In the genomic region with DNA sequence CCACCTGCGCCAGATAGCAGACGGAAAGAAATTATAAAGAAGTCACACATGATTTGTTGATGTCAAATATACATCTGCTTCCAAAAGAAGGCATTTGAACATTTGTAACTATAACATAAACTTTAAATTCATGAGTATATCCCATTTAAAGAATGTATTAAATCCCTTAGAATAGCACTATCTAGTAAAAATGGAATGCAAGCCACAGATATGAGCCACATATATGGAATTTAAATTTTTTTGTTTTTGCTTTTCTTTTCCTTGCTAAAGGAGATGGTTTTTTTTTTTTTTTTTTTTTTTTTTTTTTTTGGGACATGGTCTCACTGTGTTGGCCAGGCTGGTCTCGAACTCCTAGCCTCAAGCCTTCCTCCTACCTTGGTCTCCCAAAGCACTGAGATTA, we compare ENCODE assay signal across 19 cellular contexts.
DNase-seq lines count a peak whose midpoint lies in the region; ATAC-seq and TF ChIP-seq lines count a peak whose summit lies in the region.
"Had no signal": no experiment of that assay in that cellular context is flagged by ENCODE, and none has a peak within 500 bp of the region (broad histone marks: within the 10 kb centered on the region; RNA-seq: fewer than 3 reads in every experiment).

No MANE protein-coding gene starts in this region.

- no peak overlapping the region for H3K4me3 ChIP-seq in ACC112 (ENCODE audit: low read depth, low read length)
- peak overlapping the region; percentile 13 for H3K4me3 ChIP-seq in iPS-18a (ENCODE audit: low read length)
- H3K4me3 ChIP-seq in CD8-positive, alpha-beta memory T cell (ENCODE audit: low read length): no peak overlapping the region
- H3K4me3 ChIP-seq: HAP-1 had no signal

- H3K4me3 Mint-ChIP-seq in WTC11: peak overlapping the region; percentile 7; the same call in 1 of the 2 replicates
- H3K4me3 Mint-ChIP-seq in CD8-positive, alpha-beta memory T cell: no peak overlapping the region
- H3K4me3 Mint-ChIP-seq: CD8-positive, alpha-beta T cell had no signal

- POLR2A ChIA-PET in WTC11 (lab: Charles Lee): no interaction called here
- POLR2A ChIA-PET in CD8-positive, alpha-beta memory T cell (lab: Charles Lee): no interaction called here

- ATAC-seq in WTC11: no peak
- ATAC-seq: CD8-positive, alpha-beta T cell had no signal

- peak; percentile 36 for DNase-seq in HCEC 1CT
- DNase-seq in WTC11 (ENCODE audit: low spot score): no peak
- no peak for DNase-seq in CD8-positive, alpha-beta memory T cell
- DNase-seq in NCI-H146 (lab: John Stamatoyannopoulos, UW): no peak
- DNase-seq in GM19238 (ENCODE audit: insufficient read length, low spot score): no peak
- DNase-seq in SHP77 treated with DMSO at 0.1 percent for 48 hours (lab: John Stamatoyannopoulos, UW): no peak
- DNase-seq: CD8-positive, alpha-beta T cell; DMS79; GF-D8; KBM-7; NCI-H1436; NCI-H2029 treated with DMSO at 0.1 percent for 48 hours; NCI-H2227 treated with DMSO at 0.1 percent for 48 hours; SHP77; T-helper 2 cell had no signal

- H3K9me3 ChIP-seq in iPS-18a (ENCODE audit: control insufficient read depth, low read depth, low read length): no peaks in the 10 kb centered on the region
- no peaks in the 10 kb centered on the region for H3K9me3 ChIP-seq in CD8-positive, alpha-beta memory T cell (ENCODE audit: low read length)
- H3K9me3 ChIP-seq: HAP-1 had no signal

- H3K79me2 ChIP-seq in ACC112 (ENCODE audit: control insufficient read depth, insufficient read depth, low read length, unreplicated experiment): no peaks in the 10 kb centered on the region

- no peak overlapping the region for H3K9ac ChIP-seq in iPS-18a (ENCODE audit: low read length)

- TF ChIP-seq CTCF in WTC11 (IDR thresholded peaks at IDR 0.05): no peak

- H3K36me3 ChIP-seq in ACC112 (ENCODE audit: insufficient read depth, low read length) (no peaks in the 10 kb centered on the region), iPS-18a (ENCODE audit: control insufficient read depth, low read depth, low read length) (no peaks in the 10 kb centered on the region)
- no peaks in the 10 kb centered on the region for H3K36me3 ChIP-seq in CD8-positive, alpha-beta memory T cell (ENCODE audit: insufficient read depth, low read length)
- H3K36me3 ChIP-seq: HAP-1 had no signal

- H3K27ac Mint-ChIP-seq in WTC11: peak overlapping the region; percentile 81
- no peak overlapping the region for H3K27ac Mint-ChIP-seq in CD8-positive, alpha-beta memory T cell
- H3K27ac Mint-ChIP-seq: CD8-positive, alpha-beta T cell had no signal

- H3K36me3 Mint-ChIP-seq in WTC11: peaks cover 9% of the 10 kb centered on the region
- no peaks in the 10 kb centered on the region for H3K36me3 Mint-ChIP-seq in CD8-positive, alpha-beta memory T cell
- H3K36me3 Mint-ChIP-seq: CD8-positive, alpha-beta T cell had no signal

- H3K27me3 ChIP-seq in ACC112 (ENCODE audit: insufficient read depth, low read length) (no peaks in the 10 kb centered on the region), iPS-18a (ENCODE audit: control insufficient read depth, insufficient read depth, low read length) (no peaks in the 10 kb centered on the region)
- H3K27me3 ChIP-seq in CD8-positive, alpha-beta memory T cell (ENCODE audit: insufficient read depth, low read length, poor library complexity, severe bottlenecking): no peaks in the 10 kb centered on the region

- H3K4me1 ChIP-seq in ACC112 (ENCODE audit: control insufficient read depth, insufficient read depth, low read length, unreplicated experiment): peaks cover 21% of the 10 kb centered on the region
- H3K4me1 ChIP-seq in iPS-18a (ENCODE audit: control insufficient read depth, low read depth, low read length): peaks cover 22% of the 10 kb centered on the region
- H3K4me1 ChIP-seq in CD8-positive, alpha-beta memory T cell (ENCODE audit: insufficient read depth, low read length): no peaks in the 10 kb centered on the region
- H3K4me1 ChIP-seq: HAP-1 had no signal

- CTCF ChIA-PET in WTC11 (lab: Charles Lee): no interaction called here
- CTCF ChIA-PET in CD8-positive, alpha-beta memory T cell (lab: Charles Lee): no interaction called here

- peaks cover 63% of the 10 kb centered on the region for H3K4me1 Mint-ChIP-seq in WTC11
- H3K4me1 Mint-ChIP-seq in CD8-positive, alpha-beta memory T cell: no peaks in the 10 kb centered on the region

- H2AFZ ChIP-seq in ACC112 (ENCODE audit: low read length, unreplicated experiment): no peak overlapping the region

- H3K27ac ChIP-seq in ACC112 (ENCODE audit: low read depth, low read length) (0 out of 2 replicates have a peak overlapping the region, but pooled peaks have one; percentile 26), iPS-18a (ENCODE audit: low read length) (peak overlapping the region; percentile 59)
- H3K27ac ChIP-seq in CD8-positive, alpha-beta memory T cell (ENCODE audit: low read depth, low read length): no peak overlapping the region
- H3K27ac ChIP-seq: 22Rv1 had no signal

- H3K27me3 Mint-ChIP-seq in WTC11 (ENCODE audit: low read depth): no peaks in the 10 kb centered on the region
- no peaks in the 10 kb centered on the region for H3K27me3 Mint-ChIP-seq in CD8-positive, alpha-beta memory T cell

- peaks cover 12% of the 10 kb centered on the region for H3K9me3 Mint-ChIP-seq in WTC11
- peaks cover 0 to 10% (median 3%) of the 10 kb centered on the region in 5 donors for H3K9me3 Mint-ChIP-seq in CD8-positive, alpha-beta memory T cell

TF ChIP-seq in WTC11, 78 proteins besides CTCF, POLR2A, EP300 and RAD21:
- no peak for TF ChIP-seq NR2C2 (CRISPR knock-in tag; IDR thresholded peaks at IDR 0.05)
- TF ChIP-seq, protein P1, sequence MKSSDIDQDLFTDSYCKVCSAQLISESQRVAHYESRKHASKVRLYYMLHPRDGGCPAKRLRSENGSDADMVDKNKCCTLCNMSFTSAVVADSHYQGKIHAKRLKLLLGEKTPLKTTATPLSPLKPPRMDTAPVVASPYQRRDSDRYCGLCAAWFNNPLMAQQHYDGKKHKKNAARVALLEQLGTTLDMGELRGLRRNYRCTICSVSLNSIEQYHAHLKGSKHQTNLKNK (CRISPR knock-in tag; IDR thresholded peaks at IDR 0.05): no peak
- no peak for TF ChIP-seq SP1 (CRISPR knock-in tag; conservative IDR thresholded peaks at IDR 0.05)
- no peak for TF ChIP-seq SOX15 (CRISPR knock-in tag; IDR thresholded peaks at IDR 0.05)
- TF ChIP-seq ELF4 (CRISPR knock-in tag; IDR thresholded peaks at IDR 0.05; ENCODE audit: low read depth): no peak
- no peak for TF ChIP-seq ZBTB21 (CRISPR knock-in tag; IDR thresholded peaks at IDR 0.05; ENCODE audit: borderline replicate concordance)
- no peak for TF ChIP-seq OVOL2 (CRISPR knock-in tag; IDR thresholded peaks at IDR 0.05; ENCODE audit: borderline replicate concordance)
- TF ChIP-seq FOXJ3 (CRISPR knock-in tag; IDR thresholded peaks at IDR 0.05; ENCODE audit: borderline replicate concordance): no peak
- TF ChIP-seq JAZF1 (CRISPR knock-in tag; IDR thresholded peaks at IDR 0.05): no peak
- no peak for TF ChIP-seq NFATC4 (CRISPR knock-in tag; IDR thresholded peaks at IDR 0.05)
